Comparison of ENCODE assay signal across 9 cellular contexts in genomic region chr17:80453126-80453979, GRCh38. TPM values are rescaled to one million over a fixed set of nuclear protein-coding genes. Genes with fewer than 3 reads are reported as not detected.
A peak's percentile ranks its signal among the peaks of the same experiment; 100 is the strongest.
DNase-seq lines count a peak whose midpoint lies in the region; ATAC-seq and TF ChIP-seq lines count a peak whose summit lies in the region.
"Had no signal": no experiment of that assay in that cellular context is flagged by ENCODE, and none has a peak within 500 bp of the region (broad histone marks: within the 10 kb centered on the region; RNA-seq: fewer than 3 reads in every experiment).

No MANE protein-coding gene starts in this region.

- H3K36me3 Mint-ChIP-seq in activated naive CD8-positive, alpha-beta T cell treated with anti-CD3 and anti-CD28 coated beads, Interleukin-2, amount 10 ng/mL, durations not matched to agents 7 days and 5 days = no peaks in the 10 kb centered on the region

- BruUV-seq in HCT116 (replicated peaks; lab: Mats Ljungman, UMichigan) = no TSS peak

- CTCF ChIA-PET in AG04449 (lab: Yijun Ruan, JAX) (interaction anchor here (2.5 to 4.1 kb wide), 2 partner anchors 26 to 123 kb away, joined by 9 to 25 read pairs; no protein-coding TSS in a partner anchor), HCT116 (lab: Charles Lee) (interaction anchor here (1.1 kb wide), 1 partner anchor 122 kb away, joined by 4 read pairs; no protein-coding TSS in a partner anchor)

- RAD21 ChIA-PET in HCT116 (lab: Charles Lee; ENCODE audit: low non-redundant PET in 1 of 2, low total read pairs in 2 of 2, uncharacterized antibody in 2 of 2, unreplicated experiment in 2 of 2) = no interaction called here

- H3K79me2 ChIP-seq in HCT116 (ENCODE audit: insufficient read depth, low read length) = no peaks in the 10 kb centered on the region

- TF ChIP-seq RAD21 in HCT116 (IDR thresholded peaks at IDR 0.05; ENCODE audit: low read depth) = no peak

- peak overlapping the region; percentile 91 for H3K27ac ChIP-seq in HCT116 (ENCODE audit: low read depth, low read length)
- no peak overlapping the region for H3K27ac ChIP-seq in lower lobe of right lung
- no peak overlapping the region for H3K27ac ChIP-seq in tibial nerve

- TF ChIP-seq POLR2A in HCT116 (IDR thresholded peaks at IDR 0.05; ENCODE audit: borderline replicate concordance, extremely low read depth, insufficient read depth, insufficient read length) (no peak), tibial nerve (IDR thresholded peaks at IDR 0.05) (no peak)

- H3K27me3 ChIP-seq in HCT116 (ENCODE audit: insufficient read depth, low read length) (no peaks in the 10 kb centered on the region), lower lobe of right lung (ENCODE audit: low read depth) (no peaks in the 10 kb centered on the region), tibial nerve (no peaks in the 10 kb centered on the region)

- H3K27me3 Mint-ChIP-seq in activated naive CD8-positive, alpha-beta T cell treated with anti-CD3 and anti-CD28 coated beads, Interleukin-2, amount 10 ng/mL, durations not matched to agents 7 days and 5 days = no peaks in the 10 kb centered on the region

- H3K4me1 Mint-ChIP-seq in activated naive CD8-positive, alpha-beta T cell treated with anti-CD3 and anti-CD28 coated beads, Interleukin-2, amount 10 ng/mL, durations not matched to agents 7 days and 5 days = peaks cover 33% of the 10 kb centered on the region

- DNase-seq in AG04449 (ENCODE audit: low read depth, low spot score) (no peak), HCT116 (ENCODE audit: low read depth, low spot score) (no peak), lower lobe of right lung (no peak), tibial nerve (ENCODE audit: low spot score in 2 of 2) (no peak)
- no peak for DNase-seq in activated naive CD8-positive, alpha-beta T cell treated with anti-CD3 and anti-CD28 coated beads, Interleukin-2, amount 10 ng/mL, durations not matched to agents 7 days and 5 days
- DNase-seq in effector CD8-positive, alpha-beta T cell (lab: John Stamatoyannopoulos, UW) = no peak
- DNase-seq in stimulated activated CD4-positive, alpha-beta T cell treated with anti-CD3 and anti-CD28 coated beads, Interleukin-4, amount 100 ng/mL, for 4 hours = no peak
- DNase-seq: foreskin melanocyte had no signal

- TF ChIP-seq EP300 in tibial nerve (IDR thresholded peaks at IDR 0.05) = no peak

- H3K4me3 Mint-ChIP-seq in activated naive CD8-positive, alpha-beta T cell treated with anti-CD3 and anti-CD28 coated beads, Interleukin-2, amount 10 ng/mL, durations not matched to agents 7 days and 5 days = peak overlapping the region; percentile 96

- no peaks in the 10 kb centered on the region for H3K9me3 Mint-ChIP-seq in activated naive CD8-positive, alpha-beta T cell treated with anti-CD3 and anti-CD28 coated beads, Interleukin-2, amount 10 ng/mL, durations not matched to agents 7 days and 5 days

- ATAC-seq in HCT116 (no peak), lower lobe of right lung (no peak), GM19397 (IDR thresholded peaks at IDR 0.05; ENCODE audit: unreplicated experiment) (no peak)
- ATAC-seq in activated naive CD8-positive, alpha-beta T cell treated with anti-CD3 and anti-CD28 coated beads, Interleukin-2, amount 10 ng/mL, durations not matched to agents 7 days and 5 days (ENCODE audit: low read depth) = no peak

- H4K20me1 ChIP-seq in HCT116 (ENCODE audit: insufficient read depth) = no peaks in the 10 kb centered on the region

- POLR2A ChIA-PET in AG04449 (lab: Yijun Ruan, JAX) = interaction anchor here (1.2 kb wide), 1 partner anchor 242 kb away, joined by 3 read pairs; no protein-coding TSS in a partner anchor
- POLR2A ChIA-PET in HCT116 (lab: Charles Lee) = interaction anchor here (1.2 to 1.7 kb wide), 3 partner anchors 20 to 196 kb away, joined by 4 to 5 read pairs (median 5); no protein-coding TSS in a partner anchor
- POLR2A ChIA-PET in activated naive CD8-positive, alpha-beta T cell treated with anti-CD3 and anti-CD28 coated beads, Interleukin-2, amount 10 ng/mL, durations not matched to agents 7 days and 5 days (lab: Charles Lee) = interaction anchor here (1.0 to 2.3 kb wide), 8 partner anchors 8 to 406 kb away, joined by 4 to 24 read pairs (median 6); partner anchors contain the start of gene RPTOR

- peaks cover 11 to 40% of the 10 kb centered on the region in 2 experiments; a peak in 3 of 4 replicates for H3K4me1 ChIP-seq in HCT116 (ENCODE audit: control insufficient read depth in 1 of 2, insufficient read depth in 2 of 2, low read length in 2 of 2)
- H3K4me1 ChIP-seq in lower lobe of right lung = peaks cover 17% of the 10 kb centered on the region
- H3K4me1 ChIP-seq in tibial nerve = peaks cover 0 to 33% (median 13%) of the 10 kb centered on the region in 4 donors

- intact Hi-C loops in HCT116 (cut with micrococcal nuclease) = loop anchor here (10.0 kb wide), 2 partner anchors 121 to 441 kb away; no protein-coding TSS in a partner anchor
- intact Hi-C loops in lower lobe of right lung (cut with DNase I) = no loop called here

- H2AFZ ChIP-seq in HCT116 (ENCODE audit: low read depth, low read length, poor library complexity, severe bottlenecking) = no peak overlapping the region

- TF ChIP-seq CTCF in AG04449 (IDR thresholded peaks at IDR 0.05; ENCODE audit: insufficient read depth, low read length, missing control alignments) = no peak
- no peak for TF ChIP-seq CTCF in HCT116 (IDR thresholded peaks at IDR 0.05 in 2 of 3, conservative IDR thresholded peaks at IDR 0.05 in 1 of 3; ENCODE audit: borderline replicate concordance in 1 of 3, insufficient read depth in 1 of 3, low read depth in 2 of 3, low read length in 2 of 3)
- no peak for TF ChIP-seq CTCF in lower lobe of right lung (IDR thresholded peaks at IDR 0.05)
- TF ChIP-seq CTCF in tibial nerve (IDR thresholded peaks at IDR 0.05) = no peak

- H3K27ac Mint-ChIP-seq in activated naive CD8-positive, alpha-beta T cell treated with anti-CD3 and anti-CD28 coated beads, Interleukin-2, amount 10 ng/mL, durations not matched to agents 7 days and 5 days = peak overlapping the region; percentile 97

- H3K36me3 ChIP-seq in HCT116 (ENCODE audit: control insufficient read depth in 1 of 2, insufficient read depth in 2 of 2, low read length in 2 of 2) (no peaks in the 10 kb centered on the region), lower lobe of right lung (no peaks in the 10 kb centered on the region), tibial nerve (no peaks in the 10 kb centered on the region)

- no peaks in the 10 kb centered on the region for H3K9me2 ChIP-seq in HCT116 (ENCODE audit: insufficient read depth)

- peak overlapping the region; percentile 84 for H3K4me2 ChIP-seq in HCT116 (ENCODE audit: low read length)

- H3K9ac ChIP-seq in HCT116 (ENCODE audit: low read length) = peak overlapping the region; percentile 99

- H3K4me3 ChIP-seq in AG04449 (ENCODE audit: low read depth, low read length) = peak overlapping the region; percentile 73
- H3K4me3 ChIP-seq in HCT116 (replicated peaks in 1 of 2; ENCODE audit: low read depth in 1 of 2, low read length in 2 of 2) = peak overlapping the region; percentile 78 to 82
- H3K4me3 ChIP-seq in lower lobe of right lung = peak overlapping the region; percentile 89
- peak overlapping the region in 2 of 4 donors; percentile 49 to 74 for H3K4me3 ChIP-seq in tibial nerve

- 86 to 89% methylated on average over 18 of the region's 18 CpGs for WGBS in tibial nerve, 2 donors

- H3K9me3 ChIP-seq in HCT116 (ENCODE audit: control insufficient read depth in 1 of 2, insufficient read depth in 1 of 2, low read depth in 1 of 2, low read length in 2 of 2) = no peaks in the 10 kb centered on the region
- no peaks in the 10 kb centered on the region for H3K9me3 ChIP-seq in lower lobe of right lung
- H3K9me3 ChIP-seq in tibial nerve = no peaks in the 10 kb centered on the region

TF ChIP-seq in HCT116, 20 proteins besides CTCF, POLR2A, EP300 and RAD21 (continues in another document):
- TF ChIP-seq ZFX (IDR thresholded peaks at IDR 0.05) = no peak
- no peak for TF ChIP-seq SIN3A (IDR thresholded peaks at IDR 0.05; ENCODE audit: low read depth)
- no peak for TF ChIP-seq CBX3 (IDR thresholded peaks at IDR 0.05; ENCODE audit: low read depth)
- TF ChIP-seq ATF3 (IDR thresholded peaks at IDR 0.05) = no peak
- no peak for TF ChIP-seq YY1 (IDR thresholded peaks at IDR 0.05; ENCODE audit: extremely low read depth, insufficient replicate concordance, low read depth, low read length)
- TF ChIP-seq POLR2AphosphoS5 (IDR thresholded peaks at IDR 0.05; ENCODE audit: low read depth, low read length) = no peak; the same call in 1 of the 2 replicates
- no peak for TF ChIP-seq EGR1 (IDR thresholded peaks at IDR 0.05; ENCODE audit: low read depth)

RNA-seq across cellular contexts. Expression of gene NPTX1, which starts 23.1 kb away (rescaled TPM):
- 0.15 TPM for total RNA-seq in HCT116 (2021; ENCODE audit: unreplicated experiment)
- polyA plus RNA-seq in HCT116 (2012) = not detected in 2 replicates
- 1 to 10 TPM; 2.5 to 2.8 TPM for total RNA-seq in activated naive CD8-positive, alpha-beta T cell treated with anti-CD3 and anti-CD28 coated beads, Interleukin-2, amount 10 ng/mL, durations not matched to agents 7 days and 5 days
- total RNA-seq in lower lobe of right lung = 2.1 TPM
- total RNA-seq in tibial nerve = under 1 TPM in 2 of 4 donors, not detected in 2; 0.21 to 0.59 TPM

RNA-seq across cellular contexts. Expression of gene ENDOV, which starts 38.4 kb away (rescaled TPM):
- total RNA-seq in HCT116 (2021; ENCODE audit: unreplicated experiment) = 45.6 TPM
- polyA plus RNA-seq in HCT116 (2012) = 38.0 and 42.4 TPM in 2 replicates
- 10 to 100 TPM; 17.8 to 23.1 TPM for total RNA-seq in activated naive CD8-positive, alpha-beta T cell treated with anti-CD3 and anti-CD28 coated beads, Interleukin-2, amount 10 ng/mL, durations not matched to agents 7 days and 5 days
- 23.4 TPM for total RNA-seq in lower lobe of right lung
- total RNA-seq in tibial nerve = 10 to 100 TPM in 3 of 4 donors, 1 to 10 TPM in 1; 9.8 to 30.3 (median 16.6) TPM
